1 cellular context compared by ENCODE assay signal in the genomic region with DNA sequence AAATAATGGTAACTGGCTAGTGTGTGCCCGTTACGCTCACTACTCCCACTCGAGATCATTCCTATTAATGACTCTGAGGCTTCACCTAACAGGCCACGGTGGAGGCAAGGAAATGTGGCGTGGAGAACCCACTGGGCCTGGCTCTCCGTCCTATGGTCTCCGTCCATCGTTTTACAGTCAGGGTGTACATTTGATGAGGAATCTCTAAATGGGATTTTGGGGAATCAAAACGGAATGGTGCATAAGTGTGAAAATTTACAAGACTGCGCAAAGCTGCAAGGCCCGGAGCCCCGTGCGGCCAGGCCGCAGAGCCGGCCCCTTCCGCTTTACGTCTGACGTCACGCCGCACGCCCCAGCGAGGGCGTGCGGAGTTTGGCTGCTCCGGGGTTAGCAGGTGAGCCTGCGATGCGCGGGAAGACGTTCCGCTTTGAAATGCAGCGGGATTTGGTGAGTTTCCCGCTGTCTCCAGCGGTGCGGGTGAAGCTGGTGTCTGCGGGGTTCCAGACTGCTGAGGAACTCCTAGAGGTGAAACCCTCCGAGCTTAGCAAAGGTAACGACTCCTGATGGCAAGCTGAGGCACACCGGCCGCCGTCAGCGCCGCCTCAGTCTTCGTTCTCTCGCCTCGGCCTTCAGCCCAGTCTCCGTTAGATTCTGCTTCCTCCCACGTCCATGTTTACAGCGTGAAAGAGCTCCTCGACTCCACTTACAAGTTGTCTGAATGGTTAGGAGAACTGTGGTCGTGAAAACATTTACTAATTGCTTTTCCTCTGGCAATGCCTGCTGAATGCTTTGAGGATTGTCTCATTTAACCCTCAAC.
TF ChIP-seq lines count a peak whose summit lies in the region.

Gene RAD51C, plus strand, starts transcription at position 364 of the 817 bp plus-strand sequence. Its CDS starts 42 bp downstream, at position 406.

TF ChIP-seq in K562, 482 proteins besides CTCF, POLR2A, EP300 and RAD21 (continued from another document):
- TF ChIP-seq CHD7 (IDR thresholded peaks at IDR 0.05; ENCODE audit: low read depth, low read length) (no peak), ZNF384 (IDR thresholded peaks at IDR 0.05; ENCODE audit: low read depth, low read length) (no peak), ZNF165 (CRISPR knock-in tag; IDR thresholded peaks at IDR 0.05; ENCODE audit: borderline replicate concordance) (no peak), MCM3 (IDR thresholded peaks at IDR 0.05) (no peak), THRAP3 (IDR thresholded peaks at IDR 0.05; ENCODE audit: borderline replicate concordance) (no peak), JUNB (CRISPR knock-in tag; conservative IDR thresholded peaks at IDR 0.05) (no peak), MTA1 (IDR thresholded peaks at IDR 0.05; ENCODE audit: borderline replicate concordance) (no peak), STAT5B (CRISPR knock-in tag; IDR thresholded peaks at IDR 0.05) (no peak), TRIM24 (IDR thresholded peaks at IDR 0.05) (peak in 1 of 2 experiments; percentile 71; a peak in 2 of 4 replicates), POLR2H (tag; IDR thresholded peaks at IDR 0.05; ENCODE audit: low read depth) (peak; percentile 91), ZNF280B (CRISPR knock-in tag; IDR thresholded peaks at IDR 0.05) (no peak), RHOXF2B (CRISPR knock-in tag; conservative IDR thresholded peaks at IDR 0.05) (no peak), ZNF124 (CRISPR knock-in tag; IDR thresholded peaks at IDR 0.05) (no peak), E2F3 (CRISPR knock-in tag; IDR thresholded peaks at IDR 0.05) (peak; percentile 94), NONO (IDR thresholded peaks at IDR 0.05; ENCODE audit: low read depth in 2 of 2, low read length in 1 of 2) (no peak), TSC22D4 (tag; IDR thresholded peaks at IDR 0.05) (no peak), NR2F6 (CRISPR knock-in tag; IDR thresholded peaks at IDR 0.05) (no peak), ZNF785 (CRISPR knock-in tag; IDR thresholded peaks at IDR 0.05) (no peak)
- TF ChIP-seq, protein P1, sequence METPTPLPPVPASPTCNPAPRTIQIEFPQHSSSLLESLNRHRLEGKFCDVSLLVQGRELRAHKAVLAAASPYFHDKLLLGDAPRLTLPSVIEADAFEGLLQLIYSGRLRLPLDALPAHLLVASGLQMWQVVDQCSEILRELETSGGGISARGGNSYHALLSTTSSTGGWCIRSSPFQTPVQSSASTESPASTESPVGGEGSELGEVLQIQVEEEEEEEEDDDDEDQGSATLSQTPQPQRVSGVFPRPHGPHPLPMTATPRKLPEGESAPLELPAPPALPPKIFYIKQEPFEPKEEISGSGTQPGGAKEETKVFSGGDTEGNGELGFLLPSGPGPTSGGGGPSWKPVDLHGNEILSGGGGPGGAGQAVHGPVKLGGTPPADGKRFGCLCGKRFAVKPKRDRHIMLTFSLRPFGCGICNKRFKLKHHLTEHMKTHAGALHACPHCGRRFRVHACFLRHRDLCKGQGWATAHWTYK (CRISPR knock-in tag; IDR thresholded peaks at IDR 0.05) = no peak
- TF ChIP-seq, protein P2, sequence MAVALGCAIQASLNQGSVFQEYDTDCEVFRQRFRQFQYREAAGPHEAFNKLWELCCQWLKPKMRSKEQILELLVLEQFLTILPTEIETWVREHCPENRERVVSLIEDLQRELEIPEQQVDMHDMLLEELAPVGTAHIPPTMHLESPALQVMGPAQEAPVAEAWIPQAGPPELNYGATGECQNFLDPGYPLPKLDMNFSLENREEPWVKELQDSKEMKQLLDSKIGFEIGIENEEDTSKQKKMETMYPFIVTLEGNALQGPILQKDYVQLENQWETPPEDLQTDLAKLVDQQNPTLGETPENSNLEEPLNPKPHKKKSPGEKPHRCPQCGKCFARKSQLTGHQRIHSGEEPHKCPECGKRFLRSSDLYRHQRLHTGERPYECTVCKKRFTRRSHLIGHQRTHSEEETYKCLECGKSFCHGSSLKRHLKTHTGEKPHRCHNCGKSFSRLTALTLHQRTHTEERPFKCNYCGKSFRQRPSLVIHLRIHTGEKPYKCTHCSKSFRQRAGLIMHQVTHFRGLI (CRISPR knock-in tag; IDR thresholded peaks at IDR 0.05) = no peak
TF ChIP-seq in K562: peak in this region for 171.
